ENCODE assay signal across 13 cellular contexts in the genomic region with DNA sequence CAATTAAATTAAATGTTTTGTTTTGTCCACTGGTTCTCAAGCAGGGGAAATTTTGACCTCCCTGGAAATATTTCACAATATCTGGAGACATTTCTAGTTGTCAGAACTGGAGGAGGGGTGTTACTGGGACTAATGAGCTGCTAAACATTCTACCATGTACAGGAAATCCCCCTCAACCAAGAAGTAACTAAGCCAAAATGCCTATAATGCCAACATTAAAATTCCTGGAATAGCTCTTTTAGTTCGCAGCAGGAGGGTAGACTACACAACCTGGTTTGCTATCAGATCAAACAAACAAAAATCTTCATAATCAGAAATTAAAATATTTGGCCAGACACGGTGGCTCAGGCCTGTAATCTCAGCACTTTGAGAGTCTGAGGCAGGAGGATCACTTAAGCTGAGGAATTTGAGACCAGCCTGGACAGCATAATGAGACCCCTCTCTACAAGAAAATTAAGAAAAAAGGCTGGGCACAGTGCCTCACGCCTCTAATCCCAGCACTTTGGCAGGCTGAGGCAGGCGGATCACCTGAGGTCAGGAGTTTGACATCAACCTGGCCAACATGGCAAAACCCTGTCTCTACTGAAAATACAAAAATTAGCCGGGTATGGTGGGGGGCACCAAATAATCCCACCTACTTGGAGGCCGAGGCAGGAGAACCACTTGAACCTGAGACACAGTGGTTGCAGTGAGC. TPM values are rescaled to one million over a fixed set of nuclear protein-coding genes. Genes with fewer than 3 reads are reported as not detected.
A peak's percentile ranks its signal among the peaks of the same experiment; 100 is the strongest.
DNase-seq lines count a peak whose midpoint lies in the region; FAIRE-seq and TF ChIP-seq lines count a peak whose summit lies in the region.
"Had no signal": no experiment of that assay in that cellular context is flagged by ENCODE, and none has a peak within 500 bp of the region (broad histone marks: within the 10 kb centered on the region; RNA-seq: fewer than 3 reads in every experiment).

No MANE protein-coding gene starts in this region.

- WGBS in suprapubic skin = 56% methylated on average over 6 of the region's 6 CpGs

- intact Hi-C loops in endothelial cell of umbilical vein (cut with micrococcal nuclease) = no loop called here

- H3K36me3 Mint-ChIP-seq in mesothelial cell of epicardium = no peaks in the 10 kb centered on the region
- H3K36me3 Mint-ChIP-seq: activated naive CD8-positive, alpha-beta T cell treated with anti-CD3 and anti-CD28 coated beads for 36 hours had no signal

- no peak for TF ChIP-seq CTCF in endothelial cell of umbilical vein (IDR thresholded peaks at IDR 0.05; ENCODE audit: extremely low read depth in 1 of 2, insufficient read depth in 1 of 2, low read depth in 1 of 2, low read length in 2 of 2)
- TF ChIP-seq CTCF in mesothelial cell of epicardium (IDR thresholded peaks at IDR 0.05; ENCODE audit: unreplicated experiment) = no peak
- TF ChIP-seq CTCF in suprapubic skin (IDR thresholded peaks at IDR 0.05) = no peak

- no peak overlapping the region for H3K9ac ChIP-seq in endothelial cell of umbilical vein (replicated peaks; ENCODE audit: extremely low read depth, insufficient read depth, low read length)

- no peak for TF ChIP-seq EP300 in suprapubic skin (IDR thresholded peaks at IDR 0.05)

- no TSS peak for BruUV-seq in endothelial cell of umbilical vein (replicated peaks; lab: Mats Ljungman, UMichigan)

- peak; percentile 21 for FAIRE-seq in endothelial cell of umbilical vein (lab: Jason Lieb, UNC)

- dilution Hi-C loops in endothelial cell of umbilical vein (cut with MboI; ENCODE audit: extremely low pct_ligation_motif_present, low sequenced_read_pairs) = no loop called here

- no peak overlapping the region for H3K27ac ChIP-seq in endothelial cell of umbilical vein (ENCODE audit: insufficient read depth, low read depth, low read length)
- H3K27ac ChIP-seq in suprapubic skin = no peak overlapping the region
- H3K27ac ChIP-seq: neutrophil had no signal

- POLR2A ChIA-PET in endothelial cell of umbilical vein (lab: Charles Lee) = no interaction called here

- no peaks in the 10 kb centered on the region for H3K9me3 Mint-ChIP-seq in mesothelial cell of epicardium
- H3K9me3 Mint-ChIP-seq: activated naive CD8-positive, alpha-beta T cell treated with anti-CD3 and anti-CD28 coated beads for 36 hours had no signal

- no peaks in the 10 kb centered on the region for H3K9me3 ChIP-seq in endothelial cell of umbilical vein (replicated peaks; ENCODE audit: control insufficient read depth, insufficient read depth, low read length)
- H3K9me3 ChIP-seq in suprapubic skin = no peaks in the 10 kb centered on the region
- H3K9me3 ChIP-seq: neutrophil had no signal

- H3K36me3 ChIP-seq in endothelial cell of umbilical vein (ENCODE audit: control insufficient read depth in 2 of 2, extremely low read depth in 1 of 2, insufficient read depth in 2 of 2, low read length in 2 of 2) (no peaks in the 10 kb centered on the region), suprapubic skin (no peaks in the 10 kb centered on the region)
- H3K36me3 ChIP-seq: neutrophil had no signal

- no peaks in the 10 kb centered on the region for H3K9me1 ChIP-seq in endothelial cell of umbilical vein (replicated peaks; ENCODE audit: control insufficient read depth, extremely low read depth, insufficient read depth, low read length)

- no peak overlapping the region for H2AFZ ChIP-seq in endothelial cell of umbilical vein (ENCODE audit: low read depth, low read length)

- H3K79me2 ChIP-seq in endothelial cell of umbilical vein (ENCODE audit: control insufficient read depth, insufficient read depth, low read length) = no peaks in the 10 kb centered on the region

- no peaks in the 10 kb centered on the region for H3K27me3 Mint-ChIP-seq in mesothelial cell of epicardium (ENCODE audit: low read depth)
- H3K27me3 Mint-ChIP-seq: activated naive CD8-positive, alpha-beta T cell treated with anti-CD3 and anti-CD28 coated beads for 36 hours had no signal

- H3K4me3 ChIP-seq in endothelial cell of umbilical vein (replicated peaks in 1 of 3; ENCODE audit: insufficient read depth in 1 of 3, low read depth in 1 of 3, low read length in 3 of 3) (no peak overlapping the region), suprapubic skin (no peak overlapping the region)

- H3K4me1 ChIP-seq in endothelial cell of umbilical vein (ENCODE audit: control insufficient read depth, extremely low read depth, insufficient read depth, low read length) (no peaks in the 10 kb centered on the region), suprapubic skin (peaks cover 15% of the 10 kb centered on the region)

- DNase-seq in ACHN (peak; percentile 24), NCI-H226 (peak; percentile 83), endothelial cell of umbilical vein (ENCODE audit: low read depth, low spot score) (no peak), mesothelial cell of epicardium (ENCODE audit: low spot score in 2 of 2, unreplicated experiment in 2 of 2) (no peak), T-helper 1 cell (no peak), GOT3 (lab: John Stamatoyannopoulos, UW) (no peak), nucleus accumbens (lab: John Stamatoyannopoulos, UW) (no peak), suprapubic skin (ENCODE audit: low spot score in 2 of 2) (no peak)
- DNase-seq: activated naive CD8-positive, alpha-beta T cell treated with anti-CD3 and anti-CD28 coated beads for 36 hours; DMS79; NCI-H1694 treated with DMSO at 0.1 percent for 48 hours; NCI-H774 had no signal

- CTCF ChIA-PET in endothelial cell of umbilical vein (lab: Charles Lee) = interaction anchor here (0.7 to 1.3 kb wide), 2 partner anchors 11 to 20 kb away, joined by 4 to 9 read pairs; no protein-coding TSS in a partner anchor

- H3K4me3 Mint-ChIP-seq in mesothelial cell of epicardium = no peak overlapping the region
- H3K4me3 Mint-ChIP-seq: activated naive CD8-positive, alpha-beta T cell treated with anti-CD3 and anti-CD28 coated beads for 36 hours had no signal

- peaks cover 6% of the 10 kb centered on the region for H3K4me1 Mint-ChIP-seq in mesothelial cell of epicardium

- TF ChIP-seq POLR2A in endothelial cell of umbilical vein (IDR thresholded peaks at IDR 0.05; ENCODE audit: low read depth, low read length) = no peak
- no peak for TF ChIP-seq POLR2A in suprapubic skin (IDR thresholded peaks at IDR 0.05)

- H4K20me1 ChIP-seq in endothelial cell of umbilical vein (replicated peaks; ENCODE audit: control insufficient read depth, extremely low read depth, insufficient read depth, low read length) = no peaks in the 10 kb centered on the region

- no peak overlapping the region for H3K4me2 ChIP-seq in endothelial cell of umbilical vein (ENCODE audit: insufficient read depth, low read length)

- in situ Hi-C loops in ACHN (cut with HindIII; ENCODE audit: low pct_ligation_motif_present, low pct_unique_long_range_greater_than_20kb, low sequenced_read_pairs) = no loop called here

- H3K27me3 ChIP-seq in endothelial cell of umbilical vein (ENCODE audit: control insufficient read depth in 2 of 2, insufficient read depth in 2 of 2, low read length in 2 of 2) (no peaks in the 10 kb centered on the region), suprapubic skin (no peaks in the 10 kb centered on the region)
- H3K27me3 ChIP-seq: neutrophil had no signal

- peak overlapping the region; percentile 84 for H3K27ac Mint-ChIP-seq in mesothelial cell of epicardium
- H3K27ac Mint-ChIP-seq: activated naive CD8-positive, alpha-beta T cell treated with anti-CD3 and anti-CD28 coated beads for 36 hours had no signal

TF ChIP-seq in endothelial cell of umbilical vein, 7 proteins besides CTCF, POLR2A, EP300 and RAD21 (continues in another document):
- TF ChIP-seq GATA2 (IDR thresholded peaks at IDR 0.05; ENCODE audit: insufficient read depth, insufficient read length, low read depth, low read length) = no peak
- TF ChIP-seq POLR2AphosphoS5 (IDR thresholded peaks at IDR 0.05; ENCODE audit: insufficient read depth, low read depth, low read length) = no peak
- TF ChIP-seq JUN (IDR thresholded peaks at IDR 0.05; ENCODE audit: borderline replicate concordance, insufficient read depth, insufficient read length, low read depth) = no peak
- TF ChIP-seq MYC (IDR thresholded peaks at IDR 0.05; ENCODE audit: low read depth, low read length) = no peak

RNA-seq across cellular contexts. Expression of a gene that starts 13.7 kb away (rescaled TPM):
- total RNA-seq in endothelial cell of umbilical vein (177 and 178 TPM in 2 replicates), mesothelial cell of epicardium (251 to 274 TPM (median 259 TPM) in 3 replicates), suprapubic skin (100 to 1,000 TPM in 2 of 4 donors, 10 to 100 TPM in 2; 85.2 to 142 (median 101) TPM)
- polyA plus RNA-seq in endothelial cell of umbilical vein = 63.0 and 65.0 TPM in 2 replicates
- 74.4 and 84.5 TPM in 2 replicates for polyA plus RNA-seq in endothelial cell of umbilical vein (2011; cell fraction: cytosol; rRNA removed)
- 149 and 158 TPM in 2 replicates for polyA plus RNA-seq in endothelial cell of umbilical vein (2011; cell fraction: nucleus; rRNA removed)
- 145 and 152 TPM in 2 replicates for polyA plus RNA-seq in endothelial cell of umbilical vein (2012)
- polyA minus RNA-seq in endothelial cell of umbilical vein = 152 and 190 TPM in 2 replicates
- 70.9 TPM for polyA minus RNA-seq in endothelial cell of umbilical vein (2011; cell fraction: cytosol; rRNA and poly(A)+ RNA removed)
- polyA minus RNA-seq in endothelial cell of umbilical vein (2011; cell fraction: nucleus; rRNA and poly(A)+ RNA removed) = 126 and 172 TPM in 2 replicates

RNA-seq across cellular contexts. Expression of a gene that starts 18.5 kb away (rescaled TPM):
- total RNA-seq in endothelial cell of umbilical vein (16.4 and 20.6 TPM in 2 replicates), mesothelial cell of epicardium (25.5 to 31.5 TPM (median 26.8 TPM) in 3 replicates), suprapubic skin (10 to 100 TPM; 25.7 to 36.3 (median 33.0) TPM)
- polyA plus RNA-seq in endothelial cell of umbilical vein = 10.7 and 12.3 TPM in 2 replicates
- 7.2 and 9.0 TPM in 2 replicates for polyA plus RNA-seq in endothelial cell of umbilical vein (2011; cell fraction: cytosol; rRNA removed)
- 5.1 and 5.6 TPM in 2 replicates for polyA plus RNA-seq in endothelial cell of umbilical vein (2011; cell fraction: nucleus; rRNA removed)
- polyA plus RNA-seq in endothelial cell of umbilical vein (2012) = 12.8 and 14.6 TPM in 2 replicates
- 9.6 and 10.0 TPM in 2 replicates for polyA minus RNA-seq in endothelial cell of umbilical vein
- polyA minus RNA-seq in endothelial cell of umbilical vein (2011; cell fraction: cytosol; rRNA and poly(A)+ RNA removed) = 11.6 TPM
- polyA minus RNA-seq in endothelial cell of umbilical vein (2011; cell fraction: nucleus; rRNA and poly(A)+ RNA removed) = 5.8 and 6.1 TPM in 2 replicates

RNA-seq across cellular contexts. Expression of a gene that starts 18.7 kb away (rescaled TPM):
- total RNA-seq in endothelial cell of umbilical vein (45.3 and 47.8 TPM in 2 replicates), mesothelial cell of epicardium (62.8 to 66.2 TPM (median 64.4 TPM) in 3 replicates), suprapubic skin (10 to 100 TPM; 32.4 to 68.0 (median 50.2) TPM)
- 104 and 148 TPM in 2 replicates for polyA plus RNA-seq in endothelial cell of umbilical vein
- polyA plus RNA-seq in endothelial cell of umbilical vein (2011; cell fraction: cytosol; rRNA removed) = 60.8 and 70.9 TPM in 2 replicates
- 46.2 and 70.8 TPM in 2 replicates for polyA plus RNA-seq in endothelial cell of umbilical vein (2011; cell fraction: nucleus; rRNA removed)
- polyA plus RNA-seq in endothelial cell of umbilical vein (2012) = 29.8 and 49.4 TPM in 2 replicates
- 46.2 and 65.7 TPM in 2 replicates for polyA minus RNA-seq in endothelial cell of umbilical vein
- polyA minus RNA-seq in endothelial cell of umbilical vein (2011; cell fraction: cytosol; rRNA and poly(A)+ RNA removed) = 42.1 TPM
- 12.7 and 19.7 TPM in 2 replicates for polyA minus RNA-seq in endothelial cell of umbilical vein (2011; cell fraction: nucleus; rRNA and poly(A)+ RNA removed)

Comparison
In these comparisons a context has a peak if more than half of its experiments do, and no peak if none do; other contexts are left out.
1. DNase-seq: peak in ACHN (single experiment) and NCI-H226 (single experiment); none in endothelial cell of umbilical vein (single experiment), mesothelial cell of epicardium (0 of 2), T-helper 1 cell (0 of 5), GOT3 (single experiment), nucleus accumbens (0 of 56) and suprapubic skin (0 of 2).